ENCODE assay signal across 8 cellular contexts in genomic region chr6:26292709-26293108, GRCh38.
"Had no signal": no experiment of that assay in that cellular context is flagged by ENCODE, and none has a peak within 500 bp of the region (broad histone marks: within the 10 kb centered on the region; RNA-seq: fewer than 3 reads in every experiment).

No MANE protein-coding gene starts in this region.

- H3K27ac Mint-ChIP-seq: HFFc6 had no signal

- DNase-seq: GM23248, GOT3, H7, HFFc6, IMR-90, KG1 had no signal

- H3K27ac ChIP-seq: GM23248, HL-60 had no signal

- H2AFZ ChIP-seq: GM23248 had no signal

- H3K4me3 ChIP-seq: GM23248, HAP-1 had no signal

- H3K36me3 ChIP-seq: HAP-1 had no signal

- H3K9me3 ChIP-seq: HAP-1 had no signal

- H3K9ac ChIP-seq: GM23248 had no signal

- H3K4me3 Mint-ChIP-seq: HFFc6 had no signal

- H3K4me1 ChIP-seq: HAP-1 had no signal
